8 cellular contexts compared by ENCODE assay signal in the genomic region with DNA sequence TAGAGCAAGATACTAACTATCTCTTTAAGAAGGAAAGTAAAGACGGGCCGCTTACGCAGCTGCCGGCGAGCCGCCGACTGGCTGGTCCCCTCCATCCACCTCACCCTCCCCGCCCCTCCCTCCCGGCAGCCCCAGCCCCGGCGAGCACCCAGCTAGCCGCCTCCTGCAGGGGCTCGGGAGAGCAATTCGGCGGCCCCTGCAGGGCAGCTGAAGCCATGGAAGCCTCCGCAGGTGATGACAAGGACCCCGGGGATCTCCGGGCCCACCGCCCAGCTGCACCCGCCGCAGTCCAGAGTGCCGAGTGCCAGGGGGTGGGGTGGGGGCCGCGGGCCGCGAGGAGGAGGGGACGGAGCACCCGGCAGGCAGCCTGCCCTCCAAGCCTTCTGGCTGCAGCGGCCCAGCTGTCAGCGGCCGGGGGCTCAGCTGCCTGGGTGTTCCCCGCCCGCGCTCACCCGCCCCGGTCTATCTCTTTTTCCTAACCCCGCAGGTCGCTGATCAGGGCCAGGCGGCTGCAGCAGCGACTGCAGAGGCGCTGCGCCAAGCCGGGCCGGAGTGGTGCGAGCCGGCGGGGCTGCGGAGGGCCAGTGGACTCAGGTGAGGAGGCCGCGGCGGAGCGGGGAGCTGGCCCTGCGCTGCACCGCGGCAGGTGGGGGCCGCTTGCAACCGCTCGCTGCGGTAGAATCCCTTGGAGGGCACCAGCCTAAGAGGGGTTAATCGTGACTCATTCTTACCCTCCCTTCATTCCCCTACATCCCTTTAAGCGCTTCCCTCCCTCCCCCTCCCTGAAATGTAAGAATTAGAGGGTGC. TPM values are rescaled to one million over a fixed set of nuclear protein-coding genes. Genes with fewer than 3 reads are reported as not detected.
DNase-seq lines count a peak whose midpoint lies in the region; ATAC-seq and TF ChIP-seq lines count a peak whose summit lies in the region.

A gene with protein sequence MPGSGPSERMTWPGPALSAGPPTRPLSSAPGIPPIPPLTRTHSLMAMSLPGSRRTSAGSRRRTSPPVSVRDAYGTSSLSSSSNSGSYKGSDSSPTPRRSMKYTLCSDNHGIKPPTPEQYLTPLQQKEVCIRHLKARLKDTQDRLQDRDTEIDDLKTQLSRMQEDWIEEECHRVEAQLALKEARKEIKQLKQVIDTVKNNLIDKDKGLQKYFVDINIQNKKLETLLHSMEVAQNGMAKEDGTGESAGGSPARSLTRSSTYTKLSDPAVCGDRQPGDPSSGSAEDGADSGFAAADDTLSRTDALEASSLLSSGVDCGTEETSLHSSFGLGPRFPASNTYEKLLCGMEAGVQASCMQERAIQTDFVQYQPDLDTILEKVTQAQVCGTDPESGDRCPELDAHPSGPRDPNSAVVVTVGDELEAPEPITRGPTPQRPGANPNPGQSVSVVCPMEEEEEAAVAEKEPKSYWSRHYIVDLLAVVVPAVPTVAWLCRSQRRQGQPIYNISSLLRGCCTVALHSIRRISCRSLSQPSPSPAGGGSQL (plus strand): TSS at position 128 of the 807 bp plus-strand sequence. CDS start 29,946 bp downstream, outside the sequence.

- peaks cover 7% of the 10 kb centered on the region; the same call in 1 of the 2 replicates for H3K4me1 ChIP-seq in Panc1 (ENCODE audit: control insufficient read depth, insufficient read depth, low read length)
- H3K4me1 ChIP-seq in naive thymus-derived CD4-positive, alpha-beta T cell (ENCODE audit: control insufficient read depth in 2 of 2, insufficient read depth in 2 of 2, low read length in 2 of 2) = peaks cover 9 to 54% of the 10 kb centered on the region in 2 donors

- peaks cover 25% of the 10 kb centered on the region for H3K4me1 Mint-ChIP-seq in activated T-helper 2 cell treated with anti-CD3 and anti-CD28 coated beads, Interferon-gamma antibody, Interleukin-2, Interleukin-4, amounts not matched to agents 10 μg/mL and 5 μg/mL and 100 μg/mL, durations not matched to agents 14 hours and 24 hours and 36 hours (ENCODE audit: low read depth)
- H3K4me1 Mint-ChIP-seq in naive thymus-derived CD4-positive, alpha-beta T cell = peaks cover 22 to 87% (median 81%) of the 10 kb centered on the region in 7 donors

- H3K36me3 Mint-ChIP-seq in activated T-helper 2 cell treated with anti-CD3 and anti-CD28 coated beads, Interferon-gamma antibody, Interleukin-2, Interleukin-4, amounts not matched to agents 10 μg/mL and 5 μg/mL and 100 μg/mL, durations not matched to agents 14 hours and 24 hours and 36 hours (ENCODE audit: low read depth) = peaks cover 13% of the 10 kb centered on the region
- H3K36me3 Mint-ChIP-seq in naive thymus-derived CD4-positive, alpha-beta T cell = peaks cover 0 to 11% (median 4%) of the 10 kb centered on the region in 5 donors

- peak within 1 kb of the TSS; percentile 81 for H3K27ac ChIP-seq in Panc1 (ENCODE audit: low read length)
- H3K27ac ChIP-seq in naive thymus-derived CD4-positive, alpha-beta T cell (ENCODE audit: low read depth, low read length) = peak within 1 kb of the TSS; percentile 88

- TF ChIP-seq CTCF in Panc1 (IDR thresholded peaks at IDR 0.05) = no peak

- DNase-seq in GDM1 (lab: John Stamatoyannopoulos, UW) (peak; percentile 44), Panc1 (ENCODE audit: low read depth, low spot score) (no peak), fibroblast of peridontal ligament (ENCODE audit: extremely low read depth) (peak; percentile 70)
- peak; percentile 62 for DNase-seq in activated T-helper 2 cell treated with anti-CD3 and anti-CD28 coated beads, Interferon-gamma antibody, Interleukin-2, Interleukin-4, amounts not matched to agents 10 μg/mL and 5 μg/mL and 100 μg/mL, durations not matched to agents 14 hours and 24 hours and 36 hours (ENCODE audit: low spot score)
- peak; percentile 41 to 79 (median 67) for DNase-seq in naive thymus-derived CD4-positive, alpha-beta T cell
- DNase-seq in stimulated activated CD8-positive, alpha-beta memory T cell treated with anti-CD3 and anti-CD28 coated beads, Interleukin-7, amount 100 ng/mL, for 48 hours (ENCODE audit: extremely low read depth in 1 of 2, low read depth in 1 of 2) = peak; percentile 43 to 71

- ATAC-seq in HG03139 (IDR thresholded peaks at IDR 0.05; ENCODE audit: unreplicated experiment) (peak; percentile 60), Panc1 (peak; percentile 95), GM18873 (IDR thresholded peaks at IDR 0.05; ENCODE audit: low FRiP score, unreplicated experiment) (no peak)
- peak; percentile 93 for ATAC-seq in naive thymus-derived CD4-positive, alpha-beta T cell

- H3K4me3 Mint-ChIP-seq in activated T-helper 2 cell treated with anti-CD3 and anti-CD28 coated beads, Interferon-gamma antibody, Interleukin-2, Interleukin-4, amounts not matched to agents 10 μg/mL and 5 μg/mL and 100 μg/mL, durations not matched to agents 14 hours and 24 hours and 36 hours (ENCODE audit: low read depth) = peak within 1 kb of the TSS; percentile 84
- peak within 1 kb of the TSS; percentile 79 to 99 (median 93) for H3K4me3 Mint-ChIP-seq in naive thymus-derived CD4-positive, alpha-beta T cell

- in situ Hi-C loops in Panc1 (cut with HindIII; ENCODE audit: low pct_unique_long_range_greater_than_20kb, low sequenced_read_pairs) = no loop called here

- POLR2A ChIA-PET in Panc1 (lab: Charles Lee) = no interaction called here
- POLR2A ChIA-PET in naive thymus-derived CD4-positive, alpha-beta T cell (lab: Charles Lee) = interaction anchor here (0.7 to 6.0 kb wide), 11 partner anchors 9 to 127 kb away, joined by 3 to 74 read pairs (median 5); a partner anchor contains a TSS

- CTCF ChIA-PET in Panc1 (lab: Charles Lee) = interaction anchor here (0.7 to 1.1 kb wide), 3 partner anchors 20 to 238 kb away, joined by 3 to 5 read pairs (median 4); no protein-coding TSS in a partner anchor
- CTCF ChIA-PET in naive thymus-derived CD4-positive, alpha-beta T cell (lab: Charles Lee) = interaction anchor here (0.6 to 1.2 kb wide), 4 partner anchors 12 to 46 kb away, joined by 3 to 5 read pairs (median 4); no protein-coding TSS in a partner anchor

- no peaks in the 10 kb centered on the region for H3K36me3 ChIP-seq in Panc1 (ENCODE audit: control insufficient read depth, insufficient read depth, low read length)
- peaks cover 0 to 22% (median 0%) of the 10 kb centered on the region in 3 experiments for H3K36me3 ChIP-seq in naive thymus-derived CD4-positive, alpha-beta T cell (ENCODE audit: control insufficient read depth in 2 of 3, insufficient read depth in 3 of 3, low read length in 3 of 3)

- no peaks in the 10 kb centered on the region for H3K27me3 ChIP-seq in Panc1 (ENCODE audit: control insufficient read depth, insufficient read depth, low read length)
- no peaks in the 10 kb centered on the region for H3K27me3 ChIP-seq in naive thymus-derived CD4-positive, alpha-beta T cell (ENCODE audit: control insufficient read depth in 2 of 2, insufficient read depth in 2 of 2, low read length in 2 of 2)

- H3K9me3 ChIP-seq in Panc1 (ENCODE audit: control insufficient read depth, insufficient read depth, low read depth, low read length) = no peaks in the 10 kb centered on the region
- no peaks in the 10 kb centered on the region for H3K9me3 ChIP-seq in naive thymus-derived CD4-positive, alpha-beta T cell (ENCODE audit: control insufficient read depth in 2 of 3, low read length in 3 of 3)

- H3K27me3 Mint-ChIP-seq in activated T-helper 2 cell treated with anti-CD3 and anti-CD28 coated beads, Interferon-gamma antibody, Interleukin-2, Interleukin-4, amounts not matched to agents 10 μg/mL and 5 μg/mL and 100 μg/mL, durations not matched to agents 14 hours and 24 hours and 36 hours (ENCODE audit: low read depth) = peaks cover 3% of the 10 kb centered on the region
- H3K27me3 Mint-ChIP-seq in naive thymus-derived CD4-positive, alpha-beta T cell = peaks cover 0 to 5% (median 0%) of the 10 kb centered on the region in 5 donors

- H3K9me3 Mint-ChIP-seq in activated T-helper 2 cell treated with anti-CD3 and anti-CD28 coated beads, Interferon-gamma antibody, Interleukin-2, Interleukin-4, amounts not matched to agents 10 μg/mL and 5 μg/mL and 100 μg/mL, durations not matched to agents 14 hours and 24 hours and 36 hours = peaks cover 11% of the 10 kb centered on the region
- H3K9me3 Mint-ChIP-seq in naive thymus-derived CD4-positive, alpha-beta T cell = peaks cover 0 to 9% (median 1%) of the 10 kb centered on the region in 11 donors

- BruUV-seq in Panc1 (replicated peaks; lab: Mats Ljungman, UMichigan) = no TSS peak

- peak within 1 kb of the TSS; percentile 59 to 60 for H3K4me3 ChIP-seq in Panc1 (ENCODE audit: low read depth in 2 of 2, low read length in 2 of 2)
- H3K4me3 ChIP-seq in naive thymus-derived CD4-positive, alpha-beta T cell (ENCODE audit: low read length) = peak within 1 kb of the TSS; percentile 66

- intact Hi-C loops in Panc1 (cut with micrococcal nuclease; ENCODE audit: unreplicated experiment) = no loop called here
- intact Hi-C loops in activated T-helper 2 cell treated with anti-CD3 and anti-CD28 coated beads, Interferon-gamma antibody, Interleukin-2, Interleukin-4, amounts not matched to agents 10 μg/mL and 5 μg/mL and 100 μg/mL, durations not matched to agents 14 hours and 24 hours and 36 hours (cut with micrococcal nuclease) = loop anchor here (1.0 to 5.0 kb wide), 2 partner anchors 21 to 39 kb away; a partner anchor contains a TSS
- intact Hi-C loops in naive thymus-derived CD4-positive, alpha-beta T cell (cut with micrococcal nuclease) = loop anchor here (1.0 to 2.0 kb wide), 14 partner anchors 15 to 433 kb away; a partner anchor contains a TSS

- H3K27ac Mint-ChIP-seq in activated T-helper 2 cell treated with anti-CD3 and anti-CD28 coated beads, Interferon-gamma antibody, Interleukin-2, Interleukin-4, amounts not matched to agents 10 μg/mL and 5 μg/mL and 100 μg/mL, durations not matched to agents 14 hours and 24 hours and 36 hours = peak within 1 kb of the TSS; percentile 76
- peak within 1 kb of the TSS; percentile 77 to 100 (median 98) for H3K27ac Mint-ChIP-seq in naive thymus-derived CD4-positive, alpha-beta T cell

RNA-seq across cellular contexts. Expression of the gene that starts here (rescaled TPM):
- total RNA-seq in Panc1 (2021; ENCODE audit: unreplicated experiment) = 6.4 TPM
- polyA plus RNA-seq in Panc1 (2012; ENCODE audit: insufficient read length) = 8.1 TPM
- total RNA-seq in activated T-helper 2 cell treated with anti-CD3 and anti-CD28 coated beads, Interferon-gamma antibody, Interleukin-2, Interleukin-4, amounts not matched to agents 10 μg/mL and 5 μg/mL and 100 μg/mL, durations not matched to agents 14 hours and 24 hours and 36 hours = 2.7 and 3.1 TPM in 2 replicates
- total RNA-seq in naive thymus-derived CD4-positive, alpha-beta T cell = 10 to 100 TPM in 4 of 5 experiments, 1 to 10 TPM in 1; 7.3 to 43.4 (median 22.5) TPM
- 10 to 100 TPM in 1 of 2 donors, 1 to 10 TPM in 1; 6.0 to 16.7 TPM for polyA plus RNA-seq in naive thymus-derived CD4-positive, alpha-beta T cell
